ENCODE assay signal across 13 cellular contexts in genomic region chr2:30238143-30238800, GRCh38. TPM values are rescaled to one million over a fixed set of nuclear protein-coding genes. Genes with fewer than 3 reads are reported as not detected.
A peak's percentile ranks its signal among the peaks of the same experiment; 100 is the strongest.
DNase-seq lines count a peak whose midpoint lies in the region; ATAC-seq and TF ChIP-seq lines count a peak whose summit lies in the region.
"Had no signal": no experiment of that assay in that cellular context is flagged by ENCODE, and none has a peak within 500 bp of the region (broad histone marks: within the 10 kb centered on the region; RNA-seq: fewer than 3 reads in every experiment).

No MANE protein-coding gene starts in this region.

- ATAC-seq in heart right ventricle: peak in 1 of 8 donors; percentile 3
- ATAC-seq in right cardiac atrium: no peak
- no peak for ATAC-seq in naive thymus-derived CD8-positive, alpha-beta T cell

- DNase-seq in heart right ventricle (no peak), right cardiac atrium (no peak), amniotic epithelial cell (ENCODE audit: low read depth) (peak; percentile 53), vagina (ENCODE audit: extremely low spot score in 2 of 2) (no peak), NCI-H524 (lab: John Stamatoyannopoulos, UW) (no peak), NAMALWA (ENCODE audit: low spot score) (no peak), GM10266 (ENCODE audit: extremely low spot score) (no peak)
- DNase-seq in naive thymus-derived CD8-positive, alpha-beta T cell: peak in 1 of 10 donors; percentile 32
- DNase-seq: activated CD4-positive, alpha-beta T cell treated with anti-CD3 and anti-CD28 coated beads for 4 hours; C1 segment of cervical spinal cord; erythroblast had no signal

- peaks cover 59 to 93% (median 89%) of the 10 kb centered on the region in 4 donors for H3K4me1 Mint-ChIP-seq in naive thymus-derived CD8-positive, alpha-beta T cell

- H3K27ac Mint-ChIP-seq in naive thymus-derived CD8-positive, alpha-beta T cell: peak overlapping the region; percentile 87 to 100 (median 95)

- peaks cover 0 to 8% (median 0%) of the 10 kb centered on the region in 7 donors for H3K27me3 ChIP-seq in heart right ventricle
- no peaks in the 10 kb centered on the region for H3K27me3 ChIP-seq in right cardiac atrium (ENCODE audit: control insufficient read depth, insufficient read depth)
- no peaks in the 10 kb centered on the region for H3K27me3 ChIP-seq in vagina
- H3K27me3 ChIP-seq: tibial nerve had no signal

- intact Hi-C loops in heart right ventricle (cut with DNase I) (loop anchor here in 7 of 10 donors (5.0 to 10.0 kb wide), 6 partner anchors 107 to 327 kb away; partner anchors contain the start of gene LCLAT1 (in 2 of the 7)), right cardiac atrium (cut with DNase I) (loop anchor here (5.0 to 10.0 kb wide), 5 partner anchors 107 to 207 kb away; partner anchors contain the start of gene LCLAT1 (in 1 of the 4)), vagina (cut with DNase I) (loop anchor here (10.0 kb wide), 1 partner anchor 207 kb away; the partner anchor contains the start of gene LCLAT1)

- H3K36me3 Mint-ChIP-seq in naive thymus-derived CD8-positive, alpha-beta T cell: peaks cover 12 to 91% (median 62%) of the 10 kb centered on the region in 3 donors

- TF ChIP-seq POLR2A in vagina (IDR thresholded peaks at IDR 0.05): no peak

- H3K36me3 ChIP-seq in heart right ventricle: peaks cover 0 to 80% (median 27%) of the 10 kb centered on the region in 9 donors
- peaks cover 0 to 4% of the 10 kb centered on the region in 2 donors for H3K36me3 ChIP-seq in vagina

- no peaks in the 10 kb centered on the region for H3K27me3 Mint-ChIP-seq in naive thymus-derived CD8-positive, alpha-beta T cell

- peaks cover 35 to 100% (median 83%) of the 10 kb centered on the region in 9 donors for H3K4me1 ChIP-seq in heart right ventricle
- H3K4me1 ChIP-seq in right cardiac atrium (ENCODE audit: control insufficient read depth, insufficient read depth, low read length): peaks cover 18% of the 10 kb centered on the region
- H3K4me1 ChIP-seq in vagina: peaks cover 70% of the 10 kb centered on the region

- POLR2A ChIA-PET in naive thymus-derived CD8-positive, alpha-beta T cell (lab: Charles Lee): interaction anchor here (0.7 to 15.8 kb wide), 16 partner anchors 9 to 1095 kb away, joined by 3 to 697 read pairs (median 6); partner anchors contain the start of genes LBH and LCLAT1

- H3K4me3 ChIP-seq in heart right ventricle (peak overlapping the region in 4 of 10 donors; percentile 4 to 21 (median 12)), right cardiac atrium (ENCODE audit: low read length) (no peak overlapping the region), vagina (no peak overlapping the region)
- H3K4me3 ChIP-seq: tibial nerve had no signal

- H3K9me3 ChIP-seq in heart right ventricle (no peaks in the 10 kb centered on the region), right cardiac atrium (ENCODE audit: control insufficient read depth, low read length) (no peaks in the 10 kb centered on the region), vagina (no peaks in the 10 kb centered on the region)

- no peaks in the 10 kb centered on the region for H3K9me3 Mint-ChIP-seq in naive thymus-derived CD8-positive, alpha-beta T cell

- 50 to 55% methylated on average over 11 of the region's 11 CpGs for WGBS in heart right ventricle, 2 donors
- 78% methylated on average over 11 of the region's 11 CpGs for WGBS in right cardiac atrium

- peak overlapping the region; percentile 84 to 99 (median 95) for H3K4me3 Mint-ChIP-seq in naive thymus-derived CD8-positive, alpha-beta T cell

- H3K27ac ChIP-seq in heart right ventricle (peak overlapping the region; percentile 30 to 98 (median 72)), right cardiac atrium (ENCODE audit: low read length) (no peak overlapping the region), vagina (peak overlapping the region; percentile 79)
- H3K27ac ChIP-seq: HL-60 had no signal

- TF ChIP-seq CTCF in heart right ventricle (IDR thresholded peaks at IDR 0.05): no peak
- no peak for TF ChIP-seq CTCF in vagina (IDR thresholded peaks at IDR 0.05)
- no peak for TF ChIP-seq CTCF in GM10266 (IDR thresholded peaks at IDR 0.05; ENCODE audit: control insufficient read depth, insufficient read depth, low read depth, missing control alignments)

RNA-seq across cellular contexts. Expression of gene LBH, which starts 6.9 kb away (rescaled TPM):
- 100 to 1,000 TPM; 110 to 204 (median 156) TPM for total RNA-seq in heart right ventricle
- polyA plus RNA-seq in heart right ventricle: 10 to 100 TPM; 35.9 to 84.8 TPM
- total RNA-seq in right cardiac atrium: 10 to 100 TPM; 22.9 to 31.3 (median 24.2) TPM
- polyA plus RNA-seq in right cardiac atrium: 12.4 TPM
- 100 to 1,000 TPM; 537 to 573 TPM for total RNA-seq in naive thymus-derived CD8-positive, alpha-beta T cell
- 100 to 1,000 TPM; 243 to 356 (median 307) TPM for polyA plus RNA-seq in naive thymus-derived CD8-positive, alpha-beta T cell
- total RNA-seq in vagina: 28.0 TPM
